ENCODE assay signal across 8 cellular contexts in the genomic region with DNA sequence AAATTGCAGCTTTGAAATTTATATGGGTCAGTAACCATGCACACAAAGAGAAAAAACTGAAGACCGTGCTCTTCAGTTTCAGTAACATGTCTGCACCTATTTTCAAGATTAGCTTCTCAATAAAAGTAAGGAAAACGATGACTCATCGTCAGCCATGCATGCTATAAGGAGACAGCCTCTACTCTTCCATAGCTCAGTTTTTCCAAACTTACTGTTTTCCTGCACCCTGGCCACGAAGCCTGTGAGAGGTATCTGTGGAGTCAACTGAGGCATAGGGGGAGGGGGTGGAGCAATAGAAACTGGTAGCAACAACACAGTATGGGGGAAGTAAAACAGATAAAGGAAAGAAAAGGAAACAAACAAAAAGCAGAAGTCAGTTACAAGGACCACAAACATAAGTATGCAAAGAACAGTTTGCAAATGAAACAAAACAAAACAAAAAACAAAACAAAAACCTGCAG. TPM values are rescaled to one million over a fixed set of nuclear protein-coding genes. Genes with fewer than 3 reads are reported as not detected.
DNase-seq lines count a peak whose midpoint lies in the region; ATAC-seq lines count a peak whose summit lies in the region.

No MANE protein-coding gene starts in this region.

- DNase-seq in ACHN (peak; percentile 69), iPS-NIHi7 (ENCODE audit: extremely low spot score) (peak; percentile 34), NCI-H526 treated with DMSO at 0.1 percent for 48 hours (lab: John Stamatoyannopoulos, UW) (no peak), AG08396 (ENCODE audit: low spot score) (no peak), SK-N-DZ (ENCODE audit: low spot score) (no peak)

- H3K27me3 Mint-ChIP-seq in T-helper 1 cell treated with Interleukin-12 subunit alpha and Interleukin-12 subunit beta and Interleukin-4 antibody, amounts not matched to agents 30 μg/mL and 1 μg/mL, for 36 hours (ENCODE audit: low read depth): no peaks in the 10 kb centered on the region

- H3K27ac Mint-ChIP-seq in T-helper 1 cell treated with Interleukin-12 subunit alpha and Interleukin-12 subunit beta and Interleukin-4 antibody, amounts not matched to agents 30 μg/mL and 1 μg/mL, for 36 hours: peak overlapping the region; percentile 78

- no peaks in the 10 kb centered on the region for H3K9me3 Mint-ChIP-seq in T-helper 1 cell treated with Interleukin-12 subunit alpha and Interleukin-12 subunit beta and Interleukin-4 antibody, amounts not matched to agents 30 μg/mL and 1 μg/mL, for 36 hours

- H3K4me3 Mint-ChIP-seq in T-helper 1 cell treated with Interleukin-12 subunit alpha and Interleukin-12 subunit beta and Interleukin-4 antibody, amounts not matched to agents 30 μg/mL and 1 μg/mL, for 36 hours: peak overlapping the region; percentile 57

- in situ Hi-C loops in ACHN (cut with HindIII; ENCODE audit: low pct_ligation_motif_present, low pct_unique_long_range_greater_than_20kb, low sequenced_read_pairs): no loop called here

- peaks cover 30% of the 10 kb centered on the region for H3K36me3 Mint-ChIP-seq in T-helper 1 cell treated with Interleukin-12 subunit alpha and Interleukin-12 subunit beta and Interleukin-4 antibody, amounts not matched to agents 30 μg/mL and 1 μg/mL, for 36 hours (ENCODE audit: low read depth)

- ATAC-seq in GM19043 (IDR thresholded peaks at IDR 0.05; ENCODE audit: low read depth, unreplicated experiment) (peak; percentile 96), HG03103 (IDR thresholded peaks at IDR 0.05; ENCODE audit: low read depth, unreplicated experiment) (peak; percentile 91)

- peaks cover 39% of the 10 kb centered on the region for H3K4me1 Mint-ChIP-seq in T-helper 1 cell treated with Interleukin-12 subunit alpha and Interleukin-12 subunit beta and Interleukin-4 antibody, amounts not matched to agents 30 μg/mL and 1 μg/mL, for 36 hours (ENCODE audit: low read depth)

RNA-seq across cellular contexts. Expression of a gene that starts 58.0 kb away (rescaled TPM):
- 23.1 and 30.8 TPM in 2 replicates for polyA plus RNA-seq in SK-N-DZ (2014; cell fraction: cytosol; rRNA removed)
- polyA plus RNA-seq in SK-N-DZ (2014; cell fraction: nucleus; rRNA removed): 31.8 and 34.5 TPM in 2 replicates

Comparison
In these comparisons a context has a peak if more than half of its experiments do, and no peak if none do; other contexts are left out.
1. DNase-seq: peak in ACHN (single experiment) and iPS-NIHi7 (single experiment); none in NCI-H526 treated with DMSO at 0.1 percent for 48 hours (single experiment), AG08396 (single experiment) and SK-N-DZ (single experiment).